In the genomic region with DNA sequence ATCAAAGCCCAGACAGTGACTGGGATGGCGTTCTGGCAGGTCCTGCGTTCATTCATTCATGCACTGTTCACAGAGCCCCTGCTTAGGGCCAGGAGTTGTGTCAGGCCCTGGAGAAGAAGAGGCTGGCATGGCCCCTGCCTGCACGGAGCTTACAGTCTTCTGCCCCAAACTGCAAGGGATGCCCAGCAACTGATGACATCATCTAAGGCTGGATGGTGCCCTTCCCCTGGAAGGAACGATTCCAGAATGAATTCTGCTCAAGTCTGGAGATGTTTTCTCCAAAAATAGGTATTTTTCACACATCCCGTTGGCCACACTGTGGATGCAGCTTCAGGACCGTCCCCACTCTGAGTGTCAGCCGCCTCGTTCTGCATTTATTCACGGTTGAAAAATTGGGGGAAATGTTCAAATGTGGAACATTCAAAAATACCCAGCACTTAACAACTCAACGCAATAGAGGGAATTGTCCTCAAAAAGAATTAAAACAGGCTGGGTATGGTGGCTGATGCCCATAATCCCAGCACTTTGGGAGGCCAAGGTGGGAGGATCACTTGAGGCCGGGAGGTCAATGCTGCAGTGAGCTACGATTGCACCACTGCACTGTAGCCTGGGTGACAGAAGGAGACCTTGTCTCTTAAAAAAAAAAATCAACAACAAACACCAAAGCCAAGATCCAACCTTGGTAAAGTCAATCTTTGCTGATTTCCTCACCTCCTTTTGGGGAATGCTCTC, we compare ENCODE assay signal across 2 cellular contexts.
TF ChIP-seq lines count a peak whose summit lies in the region.

No MANE protein-coding gene starts in this region.

TF ChIP-seq in HepG2, 621 proteins besides CTCF, POLR2A, EP300 and RAD21:
- no peak for TF ChIP-seq SALL2 (CRISPR knock-in tag; IDR thresholded peaks at IDR 0.05)
- peak; percentile 92 for TF ChIP-seq RFX5 (IDR thresholded peaks at IDR 0.05; ENCODE audit: low read depth, low read length)
- TF ChIP-seq ZNF3 (CRISPR knock-in tag; IDR thresholded peaks at IDR 0.05): 0 out of 2 replicates have a peak, but pooled peaks have one; percentile 26
- no peak for TF ChIP-seq NR1H2 (CRISPR knock-in tag; IDR thresholded peaks at IDR 0.05; ENCODE audit: borderline replicate concordance, low read depth)
- peak; percentile 90 for TF ChIP-seq ATF7 (IDR thresholded peaks at IDR 0.05)
- no peak for TF ChIP-seq ATF7 (CRISPR knock-in tag; IDR thresholded peaks at IDR 0.05)
- TF ChIP-seq, protein P1, sequence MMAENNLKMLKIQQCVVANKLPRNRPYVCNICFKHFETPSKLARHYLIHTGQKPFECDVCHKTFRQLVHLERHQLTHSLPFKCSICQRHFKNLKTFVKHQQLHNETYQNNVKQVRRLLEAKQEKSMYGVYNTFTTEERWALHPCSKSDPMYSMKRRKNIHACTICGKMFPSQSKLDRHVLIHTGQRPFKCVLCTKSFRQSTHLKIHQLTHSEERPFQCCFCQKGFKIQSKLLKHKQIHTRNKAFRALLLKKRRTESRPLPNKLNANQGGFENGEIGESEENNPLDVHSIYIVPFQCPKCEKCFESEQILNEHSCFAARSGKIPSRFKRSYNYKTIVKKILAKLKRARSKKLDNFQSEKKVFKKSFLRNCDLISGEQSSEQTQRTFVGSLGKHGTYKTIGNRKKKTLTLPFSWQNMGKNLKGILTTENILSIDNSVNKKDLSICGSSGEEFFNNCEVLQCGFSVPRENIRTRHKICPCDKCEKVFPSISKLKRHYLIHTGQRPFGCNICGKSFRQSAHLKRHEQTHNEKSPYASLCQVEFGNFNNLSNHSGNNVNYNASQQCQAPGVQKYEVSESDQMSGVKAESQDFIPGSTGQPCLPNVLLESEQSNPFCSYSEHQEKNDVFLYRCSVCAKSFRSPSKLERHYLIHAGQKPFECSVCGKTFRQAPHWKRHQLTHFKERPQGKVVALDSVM (CRISPR knock-in tag; IDR thresholded peaks at IDR 0.05): peak; percentile 91
- TF ChIP-seq ZFP36L2 (CRISPR knock-in tag; IDR thresholded peaks at IDR 0.05): no peak
- no peak for TF ChIP-seq SMARCC2 (IDR thresholded peaks at IDR 0.05)
- TF ChIP-seq TRIM22 (IDR thresholded peaks at IDR 0.05): no peak
- 0 out of 2 replicates have a peak, but pooled peaks have one; percentile 36 for TF ChIP-seq RFXAP (CRISPR knock-in tag; IDR thresholded peaks at IDR 0.05; ENCODE audit: borderline replicate concordance)
- no peak for TF ChIP-seq PCBP1 (IDR thresholded peaks at IDR 0.05; ENCODE audit: borderline replicate concordance, low read depth, low read length)
- TF ChIP-seq ZMYM3 (CRISPR knock-in tag; IDR thresholded peaks at IDR 0.05): peak; percentile 62
- TF ChIP-seq EED (CRISPR knock-in tag; IDR thresholded peaks at IDR 0.05): no peak
- TF ChIP-seq, protein P2, sequence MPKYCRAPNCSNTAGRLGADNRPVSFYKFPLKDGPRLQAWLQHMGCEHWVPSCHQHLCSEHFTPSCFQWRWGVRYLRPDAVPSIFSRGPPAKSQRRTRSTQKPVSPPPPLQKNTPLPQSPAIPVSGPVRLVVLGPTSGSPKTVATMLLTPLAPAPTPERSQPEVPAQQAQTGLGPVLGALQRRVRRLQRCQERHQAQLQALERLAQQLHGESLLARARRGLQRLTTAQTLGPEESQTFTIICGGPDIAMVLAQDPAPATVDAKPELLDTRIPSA (CRISPR knock-in tag; IDR thresholded peaks at IDR 0.05; ENCODE audit: borderline replicate concordance): no peak
- TF ChIP-seq MEIS1 (CRISPR knock-in tag; IDR thresholded peaks at IDR 0.05; ENCODE audit: borderline replicate concordance): no peak
TF ChIP-seq in HepG2: peak in this region for 6.

TF ChIP-seq in IMR-90, 13 proteins besides CTCF, POLR2A, EP300 and RAD21:
- TF ChIP-seq MAFK (IDR thresholded peaks at IDR 0.05; ENCODE audit: low read depth, low read length) (no peak), RFX5 (IDR thresholded peaks at IDR 0.05; ENCODE audit: low read depth, low read length) (peak; percentile 83)
TF ChIP-seq in IMR-90: peak in this region for 1.
